In genomic region chr12:89111964-89112363, GRCh38 we compare ENCODE assay signal across 2 cellular contexts.
TF ChIP-seq lines count a peak whose summit lies in the region.

No MANE protein-coding gene starts in this region.

TF ChIP-seq in GM23338, 12 proteins besides CTCF, POLR2A, EP300 and RAD21 (continued from another document):
- no peak for TF ChIP-seq ETS1 (IDR thresholded peaks at IDR 0.05)
TF ChIP-seq in GM23338: peak in this region for 0.

TF ChIP-seq in H1, 55 proteins besides CTCF, POLR2A, EP300 and RAD21 (continued from another document):
- no peak for TF ChIP-seq TCF12 (IDR thresholded peaks at IDR 0.05; ENCODE audit: low read depth, low read length)
